21 cellular contexts compared by ENCODE assay signal in the genomic region with DNA sequence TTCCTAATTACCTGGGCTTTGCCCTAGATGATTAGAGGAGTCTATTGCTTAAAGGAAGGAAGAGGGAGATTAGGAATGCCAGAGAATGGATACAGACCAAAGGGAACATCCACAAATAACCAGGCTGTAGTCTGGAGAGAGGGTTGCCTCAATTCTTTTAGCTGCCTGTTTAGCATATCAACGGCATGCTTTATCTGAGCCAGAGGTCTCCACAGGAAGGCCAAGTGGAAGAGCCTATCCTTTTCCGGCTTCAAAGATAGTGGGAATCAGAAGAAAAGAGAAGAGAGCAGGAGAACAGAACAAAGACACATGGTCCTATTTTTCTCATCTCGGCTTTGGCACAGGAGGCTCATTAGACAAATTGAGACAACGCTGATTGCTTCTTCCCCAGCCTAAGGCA.
"Had no signal": no experiment of that assay in that cellular context is flagged by ENCODE, and none has a peak within 500 bp of the region (broad histone marks: within the 10 kb centered on the region; RNA-seq: fewer than 3 reads in every experiment).

No MANE protein-coding gene starts in this region.

- H3K4me1 ChIP-seq: esophagus muscularis mucosa, gastrocnemius medialis, psoas muscle, right lobe of liver, spleen, stomach had no signal

- H3K4me3 Mint-ChIP-seq: central memory CD8-positive, alpha-beta T cell; naive thymus-derived CD4-positive, alpha-beta T cell; nephron progenitor cell; stimulated activated naive B cell treated with anti-CD40 and anti-IgM and Interleukin-4, amounts not matched to agents 10 μg/mL and 1 μg/mL and 100 μg/mL, for 72 hours had no signal

- H3K36me3 Mint-ChIP-seq: naive thymus-derived CD4-positive, alpha-beta T cell; stimulated activated naive B cell treated with anti-CD40 and anti-IgM and Interleukin-4, amounts not matched to agents 10 μg/mL and 1 μg/mL and 100 μg/mL, for 72 hours had no signal

- H3K27me3 ChIP-seq: esophagus muscularis mucosa, gastrocnemius medialis, neutrophil, right lobe of liver, spleen, stomach had no signal

- H3K27ac Mint-ChIP-seq: naive thymus-derived CD4-positive, alpha-beta T cell; nephron progenitor cell; stimulated activated naive B cell treated with anti-CD40 and anti-IgM and Interleukin-4, amounts not matched to agents 10 μg/mL and 1 μg/mL and 100 μg/mL, for 72 hours had no signal

- H3K4me1 Mint-ChIP-seq: central memory CD8-positive, alpha-beta T cell; naive thymus-derived CD4-positive, alpha-beta T cell; nephron progenitor cell; stimulated activated naive B cell treated with anti-CD40 and anti-IgM and Interleukin-4, amounts not matched to agents 10 μg/mL and 1 μg/mL and 100 μg/mL, for 72 hours had no signal

- H3K9me3 ChIP-seq: esophagus muscularis mucosa, gastrocnemius medialis, neutrophil, psoas muscle, right lobe of liver, spleen, stomach, thoracic aorta had no signal

- H3K4me3 ChIP-seq: esophagus muscularis mucosa, gastrocnemius medialis, psoas muscle, right lobe of liver, spleen, stomach, thoracic aorta had no signal

- H3K9me3 Mint-ChIP-seq: central memory CD8-positive, alpha-beta T cell; nephron progenitor cell; stimulated activated naive B cell treated with anti-CD40 and anti-IgM and Interleukin-4, amounts not matched to agents 10 μg/mL and 1 μg/mL and 100 μg/mL, for 72 hours had no signal

- H3K27me3 Mint-ChIP-seq: central memory CD8-positive, alpha-beta T cell had no signal

- H3K36me3 ChIP-seq: esophagus muscularis mucosa, gastrocnemius medialis, neutrophil, right lobe of liver, spleen, stomach, thoracic aorta had no signal

- DNase-seq: effector memory CD4-positive, alpha-beta T cell; gastrocnemius medialis; glutamatergic neuron; kidney glomerular epithelial cell; naive thymus-derived CD4-positive, alpha-beta T cell; nephron progenitor cell; psoas muscle; retina; right lobe of liver; spleen; stimulated activated CD4-positive, alpha-beta T cell treated with anti-CD3 and anti-CD28 coated beads, Interleukin-15, amount 100 ng/mL, for 24 hours; stimulated activated CD4-positive, alpha-beta T cell treated with anti-CD3 and anti-CD28 coated beads, Interleukin-1b, Interleukin-23, amount 100 ng/mL, for 48 hours; stimulated activated CD4-positive, alpha-beta T cell treated with anti-CD3 and anti-CD28 coated beads, Interleukin-4, amount 100 ng/mL, for 4 hours; stimulated activated naive B cell treated with anti-CD40 and anti-IgM and Interleukin-4, amounts not matched to agents 10 μg/mL and 1 μg/mL and 100 μg/mL, for 72 hours; stomach; substantia nigra; trophoblast cell had no signal
